In the genomic region with DNA sequence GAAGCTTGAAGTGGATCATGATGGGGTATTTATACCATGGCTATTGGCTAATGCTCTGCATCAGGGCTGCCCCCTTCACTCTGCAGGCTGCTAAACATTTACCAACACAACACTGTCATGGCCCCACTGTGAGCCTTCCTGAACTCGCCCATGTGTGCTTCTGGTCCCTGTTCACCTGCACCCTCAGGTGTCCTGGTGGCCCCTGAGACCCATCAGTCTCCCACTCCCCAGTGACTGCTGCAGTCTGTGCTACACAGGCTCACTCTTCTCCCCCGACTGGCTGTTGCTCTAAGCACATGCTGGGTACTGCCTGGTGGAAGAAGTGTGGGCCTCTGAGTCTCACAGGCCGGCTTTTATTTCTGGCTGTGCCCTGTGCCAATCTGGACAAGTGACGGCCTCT, we compare ENCODE assay signal across 24 cellular contexts.
"Had no signal": no experiment of that assay in that cellular context is flagged by ENCODE, and none has a peak within 500 bp of the region (broad histone marks: within the 10 kb centered on the region; RNA-seq: fewer than 3 reads in every experiment).

No MANE protein-coding gene starts in this region.

- H3K4me3 ChIP-seq: lung, psoas muscle, sigmoid colon, thoracic aorta had no signal

- H3K9me3 ChIP-seq: psoas muscle, sigmoid colon, thoracic aorta had no signal

- H3K36me3 ChIP-seq: sigmoid colon, thoracic aorta, WERI-Rb-1 had no signal

- H3K9me3 Mint-ChIP-seq: activated naive CD4-positive, alpha-beta T cell treated with anti-CD3 and anti-CD28 coated beads, Interleukin-2, amount 10 ng/mL, durations not matched to agents 7 days and 5 days; activated naive CD8-positive, alpha-beta T cell treated with anti-CD3 and anti-CD28 coated beads, Interleukin-2, amount 50 U/mL, for 24 hours; activated T-helper 2 cell treated with anti-CD3 and anti-CD28 coated beads, Interferon-gamma antibody, Interleukin-2, Interleukin-4, amounts not matched to agents 10 μg/mL and 5 μg/mL and 100 μg/mL, durations not matched to agents 14 hours and 24 hours and 36 hours; mesothelial cell of epicardium; nephron progenitor cell; stimulated activated memory B cell treated with anti-CD40 and anti-IgM and Interleukin-4, amounts not matched to agents 10 μg/mL and 1 μg/mL and 100 μg/mL, for 72 hours had no signal

- H3K27me3 ChIP-seq: sigmoid colon had no signal

- H3K4me1 Mint-ChIP-seq: activated naive CD4-positive, alpha-beta T cell treated with anti-CD3 and anti-CD28 coated beads, Interleukin-2, amount 10 ng/mL, durations not matched to agents 7 days and 5 days had no signal

- H3K27ac ChIP-seq: psoas muscle, sigmoid colon, thoracic aorta, WERI-Rb-1 had no signal

- H3K4me3 Mint-ChIP-seq: activated naive CD4-positive, alpha-beta T cell treated with anti-CD3 and anti-CD28 coated beads, Interleukin-2, amount 10 ng/mL, durations not matched to agents 7 days and 5 days; activated naive CD8-positive, alpha-beta T cell treated with anti-CD3 and anti-CD28 coated beads, Interleukin-2, amount 50 U/mL, for 24 hours; brain; mesothelial cell of epicardium; nephron progenitor cell; stimulated activated memory B cell treated with anti-CD40 and anti-IgM and Interleukin-4, amounts not matched to agents 10 μg/mL and 1 μg/mL and 100 μg/mL, for 72 hours had no signal

- ATAC-seq: activated naive CD8-positive, alpha-beta T cell treated with anti-CD3 and anti-CD28 coated beads, Interleukin-2, amount 50 U/mL, for 24 hours; left colon; psoas muscle; stimulated activated memory B cell treated with anti-CD40 and anti-IgM and Interleukin-4, amounts not matched to agents 10 μg/mL and 1 μg/mL and 100 μg/mL, for 72 hours had no signal

- H3K4me1 ChIP-seq: psoas muscle, sigmoid colon had no signal

- H3K36me3 Mint-ChIP-seq: activated naive CD4-positive, alpha-beta T cell treated with anti-CD3 and anti-CD28 coated beads, Interleukin-2, amount 10 ng/mL, durations not matched to agents 7 days and 5 days; brain; mesothelial cell of epicardium; stimulated activated memory B cell treated with anti-CD40 and anti-IgM and Interleukin-4, amounts not matched to agents 10 μg/mL and 1 μg/mL and 100 μg/mL, for 72 hours had no signal

- H3K27ac Mint-ChIP-seq: activated naive CD4-positive, alpha-beta T cell treated with anti-CD3 and anti-CD28 coated beads, Interleukin-2, amount 10 ng/mL, durations not matched to agents 7 days and 5 days; activated naive CD8-positive, alpha-beta T cell treated with anti-CD3 and anti-CD28 coated beads, Interleukin-2, amount 50 U/mL, for 24 hours; activated T-helper 2 cell treated with anti-CD3 and anti-CD28 coated beads, Interferon-gamma antibody, Interleukin-2, Interleukin-4, amounts not matched to agents 10 μg/mL and 5 μg/mL and 100 μg/mL, durations not matched to agents 14 hours and 24 hours and 36 hours; brain; mesothelial cell of epicardium; nephron progenitor cell; stimulated activated memory B cell treated with anti-CD40 and anti-IgM and Interleukin-4, amounts not matched to agents 10 μg/mL and 1 μg/mL and 100 μg/mL, for 72 hours had no signal

- FAIRE-seq: colon, endometrium, islet of Langerhans had no signal

- H3K27me3 Mint-ChIP-seq: activated naive CD8-positive, alpha-beta T cell treated with anti-CD3 and anti-CD28 coated beads, Interleukin-2, amount 50 U/mL, for 24 hours had no signal

- DNase-seq: activated CD4-positive, alpha-beta T cell treated with anti-CD3 and anti-CD28 coated beads, Interleukin-2, amount 50 U/mL, for 48 hours; activated naive CD4-positive, alpha-beta T cell treated with anti-CD3 and anti-CD28 coated beads, Interleukin-2, amount 10 ng/mL, durations not matched to agents 7 days and 5 days; activated naive CD8-positive, alpha-beta T cell treated with anti-CD3 and anti-CD28 coated beads, Interleukin-2, amount 50 U/mL, for 24 hours; anterior cingulate cortex; caudate nucleus; erythroblast; foreskin melanocyte; glutamatergic neuron; hippocampal formation; left colon; nephron progenitor cell; psoas muscle; sigmoid colon; stimulated activated CD4-positive, alpha-beta T cell treated with anti-CD3 and anti-CD28 coated beads, Interleukin-4, amount 100 ng/mL, for 24 hours; WERI-Rb-1 had no signal
